8 cellular contexts compared by ENCODE assay signal in genomic region chr19:1093811-1094553, GRCh38. TPM values are rescaled to one million over a fixed set of nuclear protein-coding genes. Genes with fewer than 3 reads are reported as not detected.
DNase-seq lines count a peak whose midpoint lies in the region; ATAC-seq and TF ChIP-seq lines count a peak whose summit lies in the region.

No MANE protein-coding gene starts in this region.

- no peak for ATAC-seq in HG03460 (IDR thresholded peaks at IDR 0.05; ENCODE audit: unreplicated experiment)
- ATAC-seq in GM21717 (IDR thresholded peaks at IDR 0.05; ENCODE audit: unreplicated experiment), result no peak
- no peak for ATAC-seq in HG02678 (IDR thresholded peaks at IDR 0.05; ENCODE audit: unreplicated experiment)

- H3K4me1 Mint-ChIP-seq in endodermal cell (peaks cover 4% of the 10 kb centered on the region), neural crest cell (peaks cover 32% of the 10 kb centered on the region)

- WGBS in endodermal cell (ENCODE audit: insufficient coverage in 1 of 2, insufficient read length in 1 of 2), 2 experiments, result 83 to 88% methylated on average over 29 to 32 of the region's 32 CpGs

- H3K27ac ChIP-seq in C4-2B (peak overlapping the region; percentile 85), endodermal cell (ENCODE audit: low read depth, low read length) (no peak overlapping the region)

- peak overlapping the region; percentile 86 for H3K4me3 Mint-ChIP-seq in endodermal cell
- H3K4me3 Mint-ChIP-seq in neural crest cell, result peak overlapping the region; percentile 99

- H3K27ac Mint-ChIP-seq in endodermal cell (peak overlapping the region; percentile 88), neural crest cell (ENCODE audit: unreplicated experiment) (peak overlapping the region; percentile 75)

- TF ChIP-seq CTCF in C4-2B (conservative IDR thresholded peaks at IDR 0.05) (no peak), endodermal cell (conservative IDR thresholded peaks at IDR 0.05) (no peak), neural crest cell (conservative IDR thresholded peaks at IDR 0.05) (no peak)

- no peaks in the 10 kb centered on the region for H3K27me3 Mint-ChIP-seq in endodermal cell (ENCODE audit: insufficient read depth)
- H3K27me3 Mint-ChIP-seq in neural crest cell (ENCODE audit: low read depth), result no peaks in the 10 kb centered on the region

- no peaks in the 10 kb centered on the region for H3K9me3 ChIP-seq in NT2/D1 (ENCODE audit: insufficient read depth, low read length)
- H3K9me3 ChIP-seq in endodermal cell (ENCODE audit: control insufficient read depth, low read length), result no peaks in the 10 kb centered on the region

- H3K4me3 ChIP-seq in NT2/D1 (ENCODE audit: insufficient read length, low read depth) (peak overlapping the region; percentile 87), endodermal cell (ENCODE audit: low read length) (peak overlapping the region; percentile 87)

- H3K27me3 ChIP-seq in NT2/D1 (ENCODE audit: insufficient read depth, insufficient read length) (no peaks in the 10 kb centered on the region), endodermal cell (ENCODE audit: control insufficient read depth, insufficient read depth, low read length, poor library complexity, severe bottlenecking) (no peaks in the 10 kb centered on the region)

- H3K36me3 ChIP-seq in NT2/D1 (ENCODE audit: insufficient read depth, insufficient read length, low read length) (peaks cover 43% of the 10 kb centered on the region), endodermal cell (ENCODE audit: control insufficient read depth, insufficient read depth, low read length) (peaks cover 30% of the 10 kb centered on the region)

- H3K9ac ChIP-seq in NT2/D1 (ENCODE audit: insufficient read length, low read depth) (peak overlapping the region; percentile 98), endodermal cell (ENCODE audit: extremely low read depth, low read length, poor library complexity, severe bottlenecking) (peak overlapping the region; percentile 73)

- DNase-seq in NT2/D1 (ENCODE audit: low read depth, low spot score) (no peak), endodermal cell (no peak), neural crest cell (ENCODE audit: low read depth, low spot score) (no peak), SK-N-DZ (ENCODE audit: low spot score) (no peak)

- H3K9me3 Mint-ChIP-seq in endodermal cell (no peaks in the 10 kb centered on the region), neural crest cell (no peaks in the 10 kb centered on the region)

- H3K36me3 Mint-ChIP-seq in endodermal cell (ENCODE audit: low read depth) (peaks cover 22% of the 10 kb centered on the region), neural crest cell (ENCODE audit: low read depth) (no peaks in the 10 kb centered on the region)

- peaks cover 20% of the 10 kb centered on the region for H3K4me1 ChIP-seq in NT2/D1 (ENCODE audit: insufficient read depth, insufficient read length)
- no peaks in the 10 kb centered on the region for H3K4me1 ChIP-seq in endodermal cell (ENCODE audit: control insufficient read depth, insufficient read depth, low read length)

RNA-seq across cellular contexts. Expression of gene POLR2E, which starts 1.2 kb away (rescaled TPM):
- 100 to 1,000 TPM; 225 to 254 TPM for total RNA-seq in endodermal cell
- 192 TPM for polyA plus RNA-seq in endodermal cell (2013, experiment 1 of 2)
- 174 TPM for polyA plus RNA-seq in endodermal cell (2013, experiment 2 of 2)
- total RNA-seq in neural crest cell, result 256 and 257 TPM in 2 replicates
- polyA plus RNA-seq in SK-N-DZ (2014; cell fraction: cytosol; rRNA removed), result 240 and 311 TPM in 2 replicates
- polyA plus RNA-seq in SK-N-DZ (2014; cell fraction: nucleus; rRNA removed), result 150 and 168 TPM in 2 replicates

RNA-seq across cellular contexts. Expression of gene GPX4, which starts 9.8 kb away (rescaled TPM):
- total RNA-seq in endodermal cell (100 to 1,000 TPM; 331 to 449 TPM), neural crest cell (300 and 313 TPM in 2 replicates)
- polyA plus RNA-seq in endodermal cell (2013, experiment 1 of 2), result 418 TPM
- 416 TPM for polyA plus RNA-seq in endodermal cell (2013, experiment 2 of 2)
- 781 and 852 TPM in 2 replicates for polyA plus RNA-seq in SK-N-DZ (2014; cell fraction: cytosol; rRNA removed)
- polyA plus RNA-seq in SK-N-DZ (2014; cell fraction: nucleus; rRNA removed), result 522 and 693 TPM in 2 replicates

RNA-seq across cellular contexts. Expression of gene ARHGAP45, which starts 27.0 kb away (rescaled TPM):
- total RNA-seq in endodermal cell, result 10 to 100 TPM; 14.8 to 17.1 TPM
- 5.9 TPM for polyA plus RNA-seq in endodermal cell (2013, experiment 1 of 2)
- 4.8 TPM for polyA plus RNA-seq in endodermal cell (2013, experiment 2 of 2)
- total RNA-seq in neural crest cell, result 1.6 and 1.7 TPM in 2 replicates
- 3.2 and 6.2 TPM in 2 replicates for polyA plus RNA-seq in SK-N-DZ (2014; cell fraction: cytosol; rRNA removed)
- polyA plus RNA-seq in SK-N-DZ (2014; cell fraction: nucleus; rRNA removed), result 6.1 and 10.6 TPM in 2 replicates

RNA-seq across cellular contexts. Expression of gene ABCA7, which starts 54.1 kb away (rescaled TPM):
- total RNA-seq in endodermal cell, result 10 to 100 TPM; 67.2 to 68.7 TPM
- 16.2 TPM for polyA plus RNA-seq in endodermal cell (2013, experiment 1 of 2)
- polyA plus RNA-seq in endodermal cell (2013, experiment 2 of 2), result 16.2 TPM
- 12.8 and 16.3 TPM in 2 replicates for total RNA-seq in neural crest cell
- polyA plus RNA-seq in SK-N-DZ (2014; cell fraction: cytosol; rRNA removed), result 7.6 and 10.8 TPM in 2 replicates
- polyA plus RNA-seq in SK-N-DZ (2014; cell fraction: nucleus; rRNA removed), result 71.2 and 150 TPM in 2 replicates
